ENCODE assay signal across 18 cellular contexts in the genomic region with DNA sequence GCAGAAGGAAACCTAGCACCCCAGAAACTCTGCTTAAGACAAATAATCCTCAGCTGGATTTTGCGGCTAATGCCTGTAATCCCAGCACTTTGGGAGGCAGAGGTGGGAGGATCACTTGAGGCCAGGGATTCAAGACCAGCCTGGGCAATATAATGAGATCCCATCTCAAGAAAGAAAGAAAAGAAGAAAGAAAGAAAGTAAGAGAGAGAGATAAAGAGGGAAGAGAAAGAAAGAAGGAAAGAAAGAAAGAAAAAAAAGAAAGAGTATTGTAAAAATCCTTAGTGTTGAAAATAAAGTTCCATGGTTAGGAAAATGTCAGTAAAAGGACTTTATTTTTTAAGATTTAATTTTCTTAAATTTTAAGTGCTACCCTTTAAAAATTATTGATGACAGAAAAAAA. TPM values are rescaled to one million over a fixed set of nuclear protein-coding genes. Genes with fewer than 3 reads are reported as not detected.
DNase-seq lines count a peak whose midpoint lies in the region; ATAC-seq and TF ChIP-seq lines count a peak whose summit lies in the region.
"Had no signal": no experiment of that assay in that cellular context is flagged by ENCODE, and none has a peak within 500 bp of the region (broad histone marks: within the 10 kb centered on the region; RNA-seq: fewer than 3 reads in every experiment).

No MANE protein-coding gene starts in this region.

- peak overlapping the region; percentile 67 for H3K4me3 Mint-ChIP-seq in Caco-2 (ENCODE audit: unreplicated experiment)
- no peak overlapping the region for H3K4me3 Mint-ChIP-seq in stimulated activated effector memory CD8-positive, alpha-beta T cell treated with anti-CD3 and anti-CD28 coated beads, Interleukin-12 subunit alpha, Interleukin-12 subunit beta, amount 100 ng/mL, for 72 hours

- ATAC-seq in stimulated activated effector memory CD8-positive, alpha-beta T cell treated with anti-CD3 and anti-CD28 coated beads, Interleukin-12 subunit alpha, Interleukin-12 subunit beta, amount 100 ng/mL, for 72 hours: no peak
- ATAC-seq: Right ventricle myocardium inferior, SK-N-SH treated with all-trans-retinoic acid at 6 μM for 48 hours had no signal

- H3K27ac ChIP-seq in KOPT-K1 (ENCODE audit: low read depth, low read length, poor library complexity, severe bottlenecking): peak overlapping the region; percentile 97
- H3K27ac ChIP-seq in hepatocyte: peak overlapping the region; percentile 95

- DNase-seq in Caco-2: no peak
- no peak for DNase-seq in hepatocyte (ENCODE audit: low spot score)
- no peak for DNase-seq in stimulated activated effector memory CD8-positive, alpha-beta T cell treated with anti-CD3 and anti-CD28 coated beads, Interleukin-12 subunit alpha, Interleukin-12 subunit beta, amount 100 ng/mL, for 72 hours (ENCODE audit: low spot score in 2 of 2)
- DNase-seq in NCI-H446 (lab: John Stamatoyannopoulos, UW): no peak
- DNase-seq in GM13976 (ENCODE audit: low spot score): no peak
- DNase-seq in foreskin melanocyte: no peak
- no peak for DNase-seq in GM03348 (ENCODE audit: low spot score)
- DNase-seq: AML-193, DMS79, GDM1, H7, IMR-90, NCI-H1417, NCI-H2029 treated with DMSO at 0.1 percent for 48 hours, NCI-H69 had no signal

- H3K4me2 ChIP-seq in hepatocyte: peak overlapping the region; percentile 38

- H3K79me2 ChIP-seq in hepatocyte: no peaks in the 10 kb centered on the region

- H4K20me1 ChIP-seq in hepatocyte (ENCODE audit: insufficient read depth, poor library complexity, severe bottlenecking): no peaks in the 10 kb centered on the region

- H3K27me3 ChIP-seq in Caco-2 (replicated peaks; ENCODE audit: control insufficient read depth, insufficient read depth, low read length) (no peaks in the 10 kb centered on the region), hepatocyte (no peaks in the 10 kb centered on the region)

- H3K4me1 Mint-ChIP-seq in Caco-2 (ENCODE audit: low read depth, unreplicated experiment): peaks cover 24% of the 10 kb centered on the region
- H3K4me1 Mint-ChIP-seq in stimulated activated effector memory CD8-positive, alpha-beta T cell treated with anti-CD3 and anti-CD28 coated beads, Interleukin-12 subunit alpha, Interleukin-12 subunit beta, amount 100 ng/mL, for 72 hours: peaks cover 22% of the 10 kb centered on the region

- H3K4me3 ChIP-seq in Caco-2 (ENCODE audit: low read depth, low read length) (no peak overlapping the region), hepatocyte (no peak overlapping the region)

- POLR2A ChIA-PET in Caco-2 (lab: Charles Lee): no interaction called here

- in situ Hi-C loops in GM13976 (cut with MboI; ENCODE audit: low sequenced_read_pairs, unreplicated experiment): no loop called here

- BruUV-seq in Caco-2 (replicated peaks; lab: Mats Ljungman, UMichigan): no TSS peak

- CTCF ChIA-PET in Caco-2 (lab: Charles Lee): no interaction called here

- 93% methylated on average over 1 of the region's 1 CpG for WGBS in hepatocyte (ENCODE audit: low lambda C conversion rate, missing lambda C conversion rate)

- H3K4me1 ChIP-seq in Caco-2 (peaks cover 37% of the 10 kb centered on the region), hepatocyte (ENCODE audit: insufficient read depth) (peaks cover 13% of the 10 kb centered on the region)

- H3K36me3 ChIP-seq in Caco-2 (ENCODE audit: control insufficient read depth, insufficient read depth, low read length) (no peaks in the 10 kb centered on the region), KOPT-K1 (ENCODE audit: insufficient read depth, low read length) (no peaks in the 10 kb centered on the region), hepatocyte (replicated peaks; ENCODE audit: insufficient read depth, low read depth) (no peaks in the 10 kb centered on the region)

- TF ChIP-seq CTCF in Caco-2 (IDR thresholded peaks at IDR 0.05; ENCODE audit: insufficient read depth in 1 of 2, low read depth in 1 of 2, low read length in 1 of 2, severe bottlenecking in 1 of 2, unreplicated experiment in 1 of 2) (no peak), hepatocyte (IDR thresholded peaks at IDR 0.05; ENCODE audit: poor library complexity) (no peak), GM13976 (IDR thresholded peaks at IDR 0.05; ENCODE audit: borderline replicate concordance, control extremely low read depth, extremely low read depth, insufficient read depth, missing control alignments) (no peak)

- H3K9me3 ChIP-seq in Caco-2 (no peaks in the 10 kb centered on the region), KOPT-K1 (ENCODE audit: insufficient read depth, low read length, poor library complexity, severe bottlenecking) (no peaks in the 10 kb centered on the region), hepatocyte (ENCODE audit: low read depth) (no peaks in the 10 kb centered on the region)

- H3K36me3 Mint-ChIP-seq in Caco-2 (ENCODE audit: insufficient read depth, unreplicated experiment): no peaks in the 10 kb centered on the region
- H3K36me3 Mint-ChIP-seq in stimulated activated effector memory CD8-positive, alpha-beta T cell treated with anti-CD3 and anti-CD28 coated beads, Interleukin-12 subunit alpha, Interleukin-12 subunit beta, amount 100 ng/mL, for 72 hours: no peaks in the 10 kb centered on the region

- H3K9me2 ChIP-seq in hepatocyte (replicated peaks; ENCODE audit: insufficient read depth): no peaks in the 10 kb centered on the region

- no peaks in the 10 kb centered on the region for H3K27me3 Mint-ChIP-seq in Caco-2 (ENCODE audit: insufficient read depth, unreplicated experiment)

- H3K27ac Mint-ChIP-seq in Caco-2 (ENCODE audit: unreplicated experiment): peak overlapping the region; percentile 89
- peak overlapping the region; percentile 26 for H3K27ac Mint-ChIP-seq in stimulated activated effector memory CD8-positive, alpha-beta T cell treated with anti-CD3 and anti-CD28 coated beads, Interleukin-12 subunit alpha, Interleukin-12 subunit beta, amount 100 ng/mL, for 72 hours

- H3K9me3 Mint-ChIP-seq in Caco-2 (ENCODE audit: unreplicated experiment): no peaks in the 10 kb centered on the region
- no peaks in the 10 kb centered on the region for H3K9me3 Mint-ChIP-seq in stimulated activated effector memory CD8-positive, alpha-beta T cell treated with anti-CD3 and anti-CD28 coated beads, Interleukin-12 subunit alpha, Interleukin-12 subunit beta, amount 100 ng/mL, for 72 hours

- intact Hi-C loops in Caco-2 (cut with micrococcal nuclease; ENCODE audit: unreplicated experiment): no loop called here

- no peak overlapping the region for H2AFZ ChIP-seq in hepatocyte

RNA-seq across cellular contexts. Expression of a gene that starts 13.8 kb away (rescaled TPM):
- 91.6 and 96.6 TPM in 2 replicates for total RNA-seq in Caco-2 (2022)
- total RNA-seq in hepatocyte: 77.9 and 82.7 TPM in 2 replicates
- polyA plus RNA-seq in hepatocyte: 52.8 and 68.8 TPM in 2 replicates

RNA-seq across cellular contexts. Expression of a gene that starts 54.9 kb away (rescaled TPM):
- total RNA-seq in Caco-2 (2022) (37.8 and 47.1 TPM in 2 replicates), hepatocyte (42.2 and 48.8 TPM in 2 replicates)
- polyA plus RNA-seq in hepatocyte: 29.0 and 38.0 TPM in 2 replicates
